8 cellular contexts compared by ENCODE assay signal in genomic region chr9:113657765-113658564, GRCh38.
DNase-seq lines count a peak whose midpoint lies in the region; ATAC-seq and TF ChIP-seq lines count a peak whose summit lies in the region.

No MANE protein-coding gene starts in this region.

- no peaks in the 10 kb centered on the region for H3K79me2 ChIP-seq in GM23338 (replicated peaks; ENCODE audit: insufficient read depth)
- H3K79me2 ChIP-seq in trophoblast cell (ENCODE audit: control insufficient read depth, insufficient read depth, low read length, poor library complexity): no peaks in the 10 kb centered on the region

- peak overlapping the region; percentile 6 for H3K4ac ChIP-seq in trophoblast cell (ENCODE audit: low read depth, low read length)

- no peaks in the 10 kb centered on the region for H3K36me3 Mint-ChIP-seq in GM23338 (ENCODE audit: low read depth)

- peak overlapping the region; percentile 57 for H4K91ac ChIP-seq in trophoblast cell (ENCODE audit: low read depth, low read length)

- ATAC-seq in GM23338 (peak; percentile 93), upper lobe of right lung (peak; percentile 93)

- peaks cover 3% of the 10 kb centered on the region; the same call in 1 of the 2 replicates for H3K4me1 ChIP-seq in GM23338 (ENCODE audit: insufficient read depth)
- peaks cover 2 to 5% of the 10 kb centered on the region in 2 experiments for H3K4me1 ChIP-seq in trophoblast cell (ENCODE audit: control insufficient read depth in 1 of 2, insufficient read depth in 2 of 2, low read length in 2 of 2)
- H3K4me1 ChIP-seq in upper lobe of right lung: peaks cover 23% of the 10 kb centered on the region

- H2AFZ ChIP-seq in GM23338: peak overlapping the region; percentile 93
- H2AFZ ChIP-seq in trophoblast cell (ENCODE audit: insufficient read depth, low read length, poor library complexity): no peak overlapping the region

- no peak overlapping the region for H3K14ac ChIP-seq in trophoblast cell (ENCODE audit: low read length)

- H3K9me3 Mint-ChIP-seq in GM23338: no peaks in the 10 kb centered on the region

- peak overlapping the region; percentile 51 for H2BK12ac ChIP-seq in trophoblast cell (ENCODE audit: low read length)

- H2BK5ac ChIP-seq in trophoblast cell (ENCODE audit: low read depth, low read length, poor library complexity): peak overlapping the region; percentile 38

- no peaks in the 10 kb centered on the region for H4K20me1 ChIP-seq in GM23338 (replicated peaks; ENCODE audit: insufficient read depth)

- no peak overlapping the region for H3K18ac ChIP-seq in trophoblast cell (ENCODE audit: low read length)

- in situ Hi-C loops in SK-MEL-5 (cut with HindIII; ENCODE audit: low pct_unique_long_range_greater_than_20kb, low sequenced_read_pairs): no loop called here

- no peak overlapping the region for H3K27ac ChIP-seq in GM23338 (ENCODE audit: low read depth)
- no peak overlapping the region for H3K27ac ChIP-seq in trophoblast cell (ENCODE audit: low read depth, low read length)
- H3K27ac ChIP-seq in upper lobe of right lung: no peak overlapping the region

- no peak overlapping the region for H3K9ac ChIP-seq in trophoblast cell (ENCODE audit: low read length)

- H3K4me3 Mint-ChIP-seq in GM23338: no peak overlapping the region

- DNase-seq in EH (ENCODE audit: low read depth) (peak; percentile 86), GM23338 (ENCODE audit: low spot score) (peak; percentile 92), MV-4-11 (lab: John Stamatoyannopoulos, UW) (peak; percentile 68), SK-MEL-5 (ENCODE audit: low read depth, low spot score) (peak; percentile 86), glomerular endothelial cell (ENCODE audit: extremely low read depth, low read depth, low spot score) (peak; percentile 79), trophoblast cell (peak; percentile 82 to 93), upper lobe of right lung (peak; percentile 85)
- DNase-seq in activated naive CD4-positive, alpha-beta T cell (lab: John Stamatoyannopoulos, UW): peak; percentile 27 to 66 (median 58)

- peak overlapping the region; percentile 58 for H4K8ac ChIP-seq in trophoblast cell (ENCODE audit: low read depth, low read length)

- H3K4me1 Mint-ChIP-seq in GM23338: peaks cover 19% of the 10 kb centered on the region

- no peaks in the 10 kb centered on the region for H3K27me3 ChIP-seq in GM23338 (ENCODE audit: insufficient read depth)
- no peaks in the 10 kb centered on the region for H3K27me3 ChIP-seq in trophoblast cell (ENCODE audit: insufficient read depth, low read length)
- peaks cover 5% of the 10 kb centered on the region for H3K27me3 ChIP-seq in upper lobe of right lung

- peak; percentile 82 to 99 for TF ChIP-seq CTCF in GM23338 (conservative IDR thresholded peaks at IDR 0.05; ENCODE audit: low read depth in 2 of 2)
- peak; percentile 94 for TF ChIP-seq CTCF in upper lobe of right lung (IDR thresholded peaks at IDR 0.05)

- H2BK120ac ChIP-seq in trophoblast cell (ENCODE audit: insufficient read depth, low read length, poor library complexity): no peak overlapping the region

- H3K9me3 ChIP-seq in trophoblast cell (ENCODE audit: insufficient read depth, low read depth, low read length) (no peaks in the 10 kb centered on the region), upper lobe of right lung (no peaks in the 10 kb centered on the region)

- H3K27me3 Mint-ChIP-seq in GM23338 (ENCODE audit: insufficient read depth, low read depth, poor library complexity): peaks cover 17% of the 10 kb centered on the region

- H3K36me3 ChIP-seq in GM23338 (ENCODE audit: insufficient read depth) (no peaks in the 10 kb centered on the region), trophoblast cell (ENCODE audit: control insufficient read depth in 1 of 2, insufficient read depth in 2 of 2, low read length in 2 of 2) (no peaks in the 10 kb centered on the region), upper lobe of right lung (no peaks in the 10 kb centered on the region)

- 0 out of 2 replicates have a peak, but pooled peaks cover 5% of the 10 kb centered on the region for H3F3A ChIP-seq in GM23338 (replicated peaks; ENCODE audit: low read depth)

- no peaks in the 10 kb centered on the region for H3K9me2 ChIP-seq in GM23338 (ENCODE audit: insufficient read depth)

- H3K4me3 ChIP-seq in GM23338: no peak overlapping the region
- H3K4me3 ChIP-seq in trophoblast cell (ENCODE audit: low read depth, low read length): no peak overlapping the region
- no peak overlapping the region for H3K4me3 ChIP-seq in upper lobe of right lung

- no peak overlapping the region for H3K23ac ChIP-seq in trophoblast cell (ENCODE audit: low read length)

- peak overlapping the region; percentile 80 for H2AK5ac ChIP-seq in trophoblast cell (ENCODE audit: low read length)

- H3K4me2 ChIP-seq in GM23338: no peak overlapping the region
- H3K4me2 ChIP-seq in trophoblast cell (ENCODE audit: low read length): no peak overlapping the region

- H4K12ac ChIP-seq in trophoblast cell (ENCODE audit: low read depth, low read length): peak overlapping the region; percentile 19

- no peak overlapping the region for H3K27ac Mint-ChIP-seq in GM23338

- no CpG with 5 or more reads among the region's 14 CpGs for WGBS in trophoblast cell (ENCODE audit: extremely low coverage, insufficient coverage, insufficient read length)

- intact Hi-C loops in upper lobe of right lung (cut with DNase I): loop anchor here (2.0 to 5.0 kb wide), 2 partner anchors 67 to 211 kb away; no protein-coding TSS in a partner anchor

- peaks cover 6% of the 10 kb centered on the region for H3K79me1 ChIP-seq in trophoblast cell (ENCODE audit: low read length)

TF ChIP-seq in GM23338, 12 proteins besides CTCF, POLR2A, EP300 and RAD21:
- TF ChIP-seq CREB1 (CRISPR knock-in tag; IDR thresholded peaks at IDR 0.05; ENCODE audit: low read depth) (0 out of 2 replicates have a peak, but pooled peaks have one; percentile 13), EZH2 (IDR thresholded peaks at IDR 0.05; ENCODE audit: low read depth, unreplicated experiment) (no peak)
